8 cellular contexts compared by ENCODE assay signal in genomic region chr9:110288503-110288902, GRCh38. TPM values are rescaled to one million over a fixed set of nuclear protein-coding genes. Genes with fewer than 3 reads are reported as not detected.
"Had no signal": no experiment of that assay in that cellular context is flagged by ENCODE, and none has a peak within 500 bp of the region (broad histone marks: within the 10 kb centered on the region; RNA-seq: fewer than 3 reads in every experiment).

No MANE protein-coding gene starts in this region.

- H3K4me3 ChIP-seq: GM12878 had no signal

- ATAC-seq: GM12878 had no signal

- DNase-seq: GDM1 had no signal

- FAIRE-seq: G401.6, GM12878, GM12891, GM12892, GM18507, GM19239 had no signal

RNA-seq across cellular contexts. Expression of gene TXNDC8, which starts 49.2 kb away (rescaled TPM):
- total RNA-seq: G401, GM12878 had no signal
- polyA plus RNA-seq: GM12878 had no signal
